Comparison of ENCODE assay signal across 10 cellular contexts in the genomic region with DNA sequence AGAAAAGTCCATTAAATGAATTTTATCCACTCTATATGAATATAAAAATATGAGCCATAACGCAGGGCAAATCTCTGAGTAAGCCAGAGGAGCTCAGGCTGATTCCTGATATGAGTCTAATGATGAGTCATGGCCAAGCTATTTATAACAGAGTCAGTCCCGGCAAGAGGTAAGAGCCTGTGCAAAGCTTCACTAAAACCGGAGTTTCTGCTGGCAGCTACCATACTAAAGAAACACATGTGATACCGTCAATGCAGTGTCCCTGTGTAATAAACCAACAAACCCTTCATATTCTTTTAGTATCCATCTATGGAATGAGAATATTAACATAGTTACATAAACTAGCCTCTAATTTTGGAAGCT.
A peak's percentile ranks its signal among the peaks of the same experiment; 100 is the strongest.
DNase-seq lines count a peak whose midpoint lies in the region; ATAC-seq and TF ChIP-seq lines count a peak whose summit lies in the region.
"Had no signal": no experiment of that assay in that cellular context is flagged by ENCODE, and none has a peak within 500 bp of the region (broad histone marks: within the 10 kb centered on the region; RNA-seq: fewer than 3 reads in every experiment).

No MANE protein-coding gene starts in this region.

- CTCF ChIA-PET in activated CD8-positive, alpha-beta T cell treated with anti-CD3 and anti-CD28 coated beads, Interleukin-2, amount 10 ng/mL, durations not matched to agents 7 days and 5 days (lab: Charles Lee), result no interaction called here

- H3K9me3 Mint-ChIP-seq in activated CD8-positive, alpha-beta T cell treated with anti-CD3 and anti-CD28 coated beads, Interleukin-2, amount 10 ng/mL, durations not matched to agents 7 days and 5 days (ENCODE audit: insufficient read depth), result peaks cover 3% of the 10 kb centered on the region
- no peaks in the 10 kb centered on the region for H3K9me3 Mint-ChIP-seq in osteocyte (ENCODE audit: unreplicated experiment)

- no peak for TF ChIP-seq CTCF in osteocyte (IDR thresholded peaks at IDR 0.05)

- H3K27me3 Mint-ChIP-seq in activated CD8-positive, alpha-beta T cell treated with anti-CD3 and anti-CD28 coated beads, Interleukin-2, amount 10 ng/mL, durations not matched to agents 7 days and 5 days (ENCODE audit: low read depth), result no peaks in the 10 kb centered on the region
- H3K27me3 Mint-ChIP-seq in osteocyte (ENCODE audit: unreplicated experiment), result no peaks in the 10 kb centered on the region
- H3K27me3 Mint-ChIP-seq: T-cell had no signal

- ATAC-seq in GM21381 (IDR thresholded peaks at IDR 0.05; ENCODE audit: unreplicated experiment) (peak; percentile 84), HG03520 (IDR thresholded peaks at IDR 0.05; ENCODE audit: unreplicated experiment) (peak; percentile 96)
- peak; percentile 55 for ATAC-seq in activated CD8-positive, alpha-beta T cell treated with anti-CD3 and anti-CD28 coated beads, Interleukin-2, amount 10 ng/mL, durations not matched to agents 7 days and 5 days

- POLR2A ChIA-PET in activated CD8-positive, alpha-beta T cell treated with anti-CD3 and anti-CD28 coated beads, Interleukin-2, amount 10 ng/mL, durations not matched to agents 7 days and 5 days (lab: Charles Lee), result no interaction called here

- DNase-seq in GM03348 (ENCODE audit: low spot score) (peak; percentile 49), left kidney (ENCODE audit: low read depth, low spot score) (peak; percentile 14), GM19238 (ENCODE audit: insufficient read length, low spot score) (no peak), NCI-H1694 treated with DMSO at 0.1 percent for 48 hours (lab: John Stamatoyannopoulos, UW) (no peak), osteocyte (ENCODE audit: extremely low spot score, unreplicated experiment) (no peak)
- no peak for DNase-seq in activated CD8-positive, alpha-beta T cell treated with anti-CD3 and anti-CD28 coated beads, Interleukin-2, amount 10 ng/mL, durations not matched to agents 7 days and 5 days
- DNase-seq: T-cell had no signal

- H3K4me3 Mint-ChIP-seq in activated CD8-positive, alpha-beta T cell treated with anti-CD3 and anti-CD28 coated beads, Interleukin-2, amount 10 ng/mL, durations not matched to agents 7 days and 5 days, result no peak overlapping the region
- H3K4me3 Mint-ChIP-seq in osteocyte (ENCODE audit: unreplicated experiment), result no peak overlapping the region
- H3K4me3 Mint-ChIP-seq: neural crest cell, T-cell had no signal

- H3K27ac Mint-ChIP-seq in activated CD8-positive, alpha-beta T cell treated with anti-CD3 and anti-CD28 coated beads, Interleukin-2, amount 10 ng/mL, durations not matched to agents 7 days and 5 days, result no peak overlapping the region
- H3K27ac Mint-ChIP-seq in osteocyte (ENCODE audit: unreplicated experiment), result no peak overlapping the region

- peaks cover 5% of the 10 kb centered on the region for H3K4me1 Mint-ChIP-seq in activated CD8-positive, alpha-beta T cell treated with anti-CD3 and anti-CD28 coated beads, Interleukin-2, amount 10 ng/mL, durations not matched to agents 7 days and 5 days (ENCODE audit: low read depth)
- peaks cover 14% of the 10 kb centered on the region for H3K4me1 Mint-ChIP-seq in osteocyte (ENCODE audit: unreplicated experiment)

- H3K36me3 Mint-ChIP-seq in activated CD8-positive, alpha-beta T cell treated with anti-CD3 and anti-CD28 coated beads, Interleukin-2, amount 10 ng/mL, durations not matched to agents 7 days and 5 days (ENCODE audit: low read depth), result no peaks in the 10 kb centered on the region
- no peaks in the 10 kb centered on the region for H3K36me3 Mint-ChIP-seq in osteocyte (ENCODE audit: unreplicated experiment)
- H3K36me3 Mint-ChIP-seq: T-cell had no signal

Comparison
In these comparisons a context has a peak if more than half of its experiments do, and no peak if none do; other contexts are left out.
1. DNase-seq: peak in GM03348 (single experiment) and left kidney (single experiment); none in activated CD8-positive, alpha-beta T cell treated with anti-CD3 and anti-CD28 coated beads, Interleukin-2, amount 10 ng/mL, durations not matched to agents 7 days and 5 days (single experiment), GM19238 (single experiment), NCI-H1694 treated with DMSO at 0.1 percent for 48 hours (single experiment) and osteocyte (single experiment).
2. Peak in every context shown above with its lines, with median percentiles within 50 percentile points of each other: ATAC-seq.